ENCODE assay signal across 6 cellular contexts in the genomic region with DNA sequence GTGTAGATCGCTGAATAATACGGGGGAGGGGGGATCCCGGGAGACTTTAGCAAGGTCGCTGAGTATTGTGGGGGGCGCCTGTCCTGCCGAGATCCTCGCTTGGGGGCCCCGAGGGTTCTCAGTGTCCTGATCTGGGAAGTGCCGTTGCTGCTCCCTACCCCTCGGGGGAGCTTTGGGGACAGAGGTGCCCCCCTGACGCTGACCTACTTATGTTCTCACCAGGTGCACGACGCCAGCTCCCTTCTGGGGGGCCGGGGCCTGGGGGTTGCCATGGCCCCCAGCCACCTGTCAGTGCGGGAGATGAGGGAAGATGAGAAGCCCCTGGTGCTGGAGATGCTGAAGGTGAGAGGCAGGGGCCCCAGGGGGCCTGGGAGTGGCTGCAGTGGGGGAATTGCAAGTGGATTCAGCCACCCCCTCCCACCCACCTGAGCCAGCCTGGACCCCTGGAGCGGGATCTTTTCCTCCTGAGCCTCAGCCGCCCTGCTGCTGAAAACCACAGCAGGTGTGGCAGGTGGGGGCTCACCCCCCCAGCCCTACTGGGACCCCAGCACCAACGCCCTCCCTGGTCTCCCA. TPM values are rescaled to one million over a fixed set of nuclear protein-coding genes. Genes with fewer than 3 reads are reported as not detected.
A peak's percentile ranks its signal among the peaks of the same experiment; 100 is the strongest.
DNase-seq lines count a peak whose midpoint lies in the region; ATAC-seq and TF ChIP-seq lines count a peak whose summit lies in the region.

No MANE protein-coding gene starts in this region.

- peaks cover 30 to 44% of the 10 kb centered on the region in 2 experiments; a peak in 3 of 4 replicates for H3K4me1 ChIP-seq in SK-N-SH (ENCODE audit: control insufficient read depth in 1 of 2, insufficient read depth in 2 of 2, low read depth in 1 of 2, low read length in 1 of 2)

- H3K27me3 ChIP-seq in CD4-positive, alpha-beta T cell (ENCODE audit: control insufficient read depth, insufficient read depth, low read length): no peaks in the 10 kb centered on the region
- no peaks in the 10 kb centered on the region for H3K27me3 ChIP-seq in SK-N-SH (ENCODE audit: insufficient read depth)
- H3K27me3 ChIP-seq in kidney epithelial cell (ENCODE audit: control insufficient read depth, insufficient read depth, low read length): no peaks in the 10 kb centered on the region

- H3K4me3 ChIP-seq in SK-N-SH (ENCODE audit: low read depth in 2 of 2, low read length in 1 of 2): peak overlapping the region; percentile 69 to 80
- peak overlapping the region; percentile 79 for H3K4me3 ChIP-seq in kidney epithelial cell (ENCODE audit: low read depth, low read length)

- peaks cover 29% of the 10 kb centered on the region for H3F3A ChIP-seq in SK-N-SH (replicated peaks; ENCODE audit: insufficient read depth)

- peaks cover 11% of the 10 kb centered on the region for H3K4me1 Mint-ChIP-seq in CD4-positive, alpha-beta T cell (ENCODE audit: low read depth)

- intact Hi-C loops in CD4-positive, alpha-beta T cell (cut with DNase I, micrococcal nuclease): no loop called here

- H4K20me1 ChIP-seq in SK-N-SH (ENCODE audit: insufficient read depth): no peaks in the 10 kb centered on the region

- peaks cover 16% of the 10 kb centered on the region; the same call in 1 of the 2 replicates for H3K79me2 ChIP-seq in SK-N-SH (ENCODE audit: insufficient read depth)

- POLR2A ChIA-PET in CD4-positive, alpha-beta T cell (lab: Charles Lee): interaction anchor here (0.8 to 3.5 kb wide), 6 partner anchors 9 to 231 kb away, joined by 3 to 29 read pairs (median 4); partner anchors contain the start of genes ISOC2, KMT5C and ZNF628
- POLR2A ChIA-PET in SK-N-SH (lab: Yijun Ruan, JAX): interaction anchor here (0.7 to 2.3 kb wide), 5 partner anchors 9 to 116 kb away, joined by 3 to 15 read pairs (median 5); partner anchors contain the start of genes UBE2S and ZNF628

- peak overlapping the region; percentile 21 for H3K27ac ChIP-seq in CD4-positive, alpha-beta T cell (ENCODE audit: low read depth, low read length)
- H3K27ac ChIP-seq in SK-N-SH (ENCODE audit: low read depth in 2 of 2, low read length in 1 of 2): peak overlapping the region; percentile 95 to 97

- no peaks in the 10 kb centered on the region for H3K9me2 ChIP-seq in SK-N-SH

- H2AFZ ChIP-seq in SK-N-SH (ENCODE audit: low read depth): no peak overlapping the region

- no peak for ATAC-seq in CD4-positive, alpha-beta T cell (ENCODE audit: poor library complexity)
- ATAC-seq in HG03025 (IDR thresholded peaks at IDR 0.05; ENCODE audit: low FRiP score, unreplicated experiment) (no peak), GM18505 (IDR thresholded peaks at IDR 0.05; ENCODE audit: unreplicated experiment) (no peak)

- WGBS in SK-N-SH (ENCODE audit: low lambda C conversion rate): 18% methylated on average over 8 of the region's 18 CpGs

- H3K9me3 ChIP-seq in CD4-positive, alpha-beta T cell (ENCODE audit: control insufficient read depth, low read length): no peaks in the 10 kb centered on the region
- no peaks in the 10 kb centered on the region for H3K9me3 ChIP-seq in SK-N-SH

- H3K4me3 Mint-ChIP-seq in CD4-positive, alpha-beta T cell: peak overlapping the region; percentile 82

- H3K36me3 ChIP-seq in SK-N-SH (replicated peaks in 1 of 2; ENCODE audit: control insufficient read depth in 1 of 2, insufficient read depth in 2 of 2, low read length in 1 of 2): peaks cover 0 to 7% of the 10 kb centered on the region in 2 experiments
- peaks cover 1% of the 10 kb centered on the region for H3K36me3 ChIP-seq in kidney epithelial cell (ENCODE audit: control insufficient read depth, insufficient read depth, low read length)

- TF ChIP-seq POLR2A in GM18505 (IDR thresholded peaks at IDR 0.05; ENCODE audit: borderline replicate concordance, extremely low read depth, insufficient read depth, insufficient read length): no peak

- H3K27me3 Mint-ChIP-seq in CD4-positive, alpha-beta T cell: no peaks in the 10 kb centered on the region

- TF ChIP-seq RAD21 in SK-N-SH (IDR thresholded peaks at IDR 0.05; ENCODE audit: low read length): no peak

- DNase-seq in CD4-positive, alpha-beta T cell: no peak
- DNase-seq in SK-N-SH (no peak), kidney epithelial cell (ENCODE audit: low read depth) (no peak), SKM-1 (lab: John Stamatoyannopoulos, UW; ENCODE audit: unreplicated experiment) (no peak)

- H3K4me2 ChIP-seq in SK-N-SH: peak overlapping the region; percentile 91

- no peaks in the 10 kb centered on the region for H3K9me3 Mint-ChIP-seq in CD4-positive, alpha-beta T cell

- CTCF ChIA-PET in CD4-positive, alpha-beta T cell (lab: Charles Lee): interaction anchor here (1.0 to 2.2 kb wide), 3 partner anchors 17 to 18 kb away, joined by 3 to 7 read pairs (median 6); no protein-coding TSS in a partner anchor
- CTCF ChIA-PET in SK-N-SH (lab: Yijun Ruan, JAX): interaction anchor here (0.9 to 15.1 kb wide), 13 partner anchors 9 to 344 kb away, joined by 3 to 162 read pairs (median 5); partner anchors contain the start of gene ZNF628

- no peaks in the 10 kb centered on the region for H3K36me3 Mint-ChIP-seq in CD4-positive, alpha-beta T cell (ENCODE audit: low read depth)

- H3K27ac Mint-ChIP-seq in CD4-positive, alpha-beta T cell: peak overlapping the region; percentile 76

- TF ChIP-seq EP300 in SK-N-SH (IDR thresholded peaks at IDR 0.05; ENCODE audit: borderline replicate concordance in 1 of 2, low read depth in 1 of 2, low read length in 1 of 2): no peak

- TF ChIP-seq CTCF in CD4-positive, alpha-beta T cell (IDR thresholded peaks at IDR 0.05): no peak
- TF ChIP-seq CTCF in SK-N-SH (IDR thresholded peaks at IDR 0.05) (no peak), kidney epithelial cell (IDR thresholded peaks at IDR 0.05; ENCODE audit: insufficient read depth, low read length, poor library complexity, severe bottlenecking) (no peak)

- H3K9ac ChIP-seq in SK-N-SH: peak overlapping the region; percentile 86

TF ChIP-seq in SK-N-SH, 30 proteins besides CTCF, POLR2A, EP300 and RAD21 (continues in another document):
- TF ChIP-seq MEF2A (IDR thresholded peaks at IDR 0.05; ENCODE audit: borderline replicate concordance, low read depth) (no peak), IRF3 (IDR thresholded peaks at IDR 0.05; ENCODE audit: low read depth, low read length) (no peak), FOXM1 (IDR thresholded peaks at IDR 0.05; ENCODE audit: low read depth) (no peak), GABPA (IDR thresholded peaks at IDR 0.05; ENCODE audit: low read depth) (no peak), ELF1 (IDR thresholded peaks at IDR 0.05) (no peak)
- TF ChIP-seq, protein P1, sequence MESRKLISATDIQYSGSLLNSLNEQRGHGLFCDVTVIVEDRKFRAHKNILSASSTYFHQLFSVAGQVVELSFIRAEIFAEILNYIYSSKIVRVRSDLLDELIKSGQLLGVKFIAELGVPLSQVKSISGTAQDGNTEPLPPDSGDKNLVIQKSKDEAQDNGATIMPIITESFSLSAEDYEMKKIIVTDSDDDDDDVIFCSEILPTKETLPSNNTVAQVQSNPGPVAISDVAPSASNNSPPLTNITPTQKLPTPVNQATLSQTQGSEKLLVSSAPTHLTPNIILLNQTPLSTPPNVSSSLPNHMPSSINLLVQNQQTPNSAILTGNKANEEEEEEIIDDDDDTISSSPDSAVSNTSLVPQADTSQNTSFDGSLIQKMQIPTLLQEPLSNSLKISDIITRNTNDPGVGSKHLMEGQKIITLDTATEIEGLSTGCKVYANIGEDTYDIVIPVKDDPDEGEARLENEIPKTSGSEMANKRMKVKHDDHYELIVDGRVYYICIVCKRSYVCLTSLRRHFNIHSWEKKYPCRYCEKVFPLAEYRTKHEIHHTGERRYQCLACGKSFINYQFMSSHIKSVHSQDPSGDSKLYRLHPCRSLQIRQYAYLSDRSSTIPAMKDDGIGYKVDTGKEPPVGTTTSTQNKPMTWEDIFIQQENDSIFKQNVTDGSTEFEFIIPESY (IDR thresholded peaks at IDR 0.05; ENCODE audit: borderline replicate concordance, low read depth): no peak

RNA-seq across cellular contexts. Expression of gene NAT14, which starts 0.5 kb away (rescaled TPM):
- 10 to 100 TPM; 10.5 to 14.7 TPM for total RNA-seq in CD4-positive, alpha-beta T cell
- 84.4 and 89.9 TPM in 2 replicates for polyA plus RNA-seq in SK-N-SH (2012; rRNA removed)
- 51.1 and 68.5 TPM in 2 replicates for polyA plus RNA-seq in SK-N-SH (2012; cell fraction: cytosol; rRNA removed)
- 132 and 194 TPM in 2 replicates for polyA plus RNA-seq in SK-N-SH (2012; cell fraction: nucleus; rRNA removed)
- 17.1 and 18.2 TPM in 2 replicates for total RNA-seq in kidney epithelial cell

RNA-seq across cellular contexts. Expression of gene SSC5D, which starts 2.7 kb away (rescaled TPM):
- total RNA-seq in CD4-positive, alpha-beta T cell: 1 to 10 TPM in 1 of 2 experiments, under 1 TPM in 1; 0.42 to 1.3 TPM
- 2.6 and 4.9 TPM in 2 replicates for polyA plus RNA-seq in SK-N-SH (2012; rRNA removed)
- 2.4 and 4.2 TPM in 2 replicates for polyA plus RNA-seq in SK-N-SH (2012; cell fraction: cytosol; rRNA removed)
- polyA plus RNA-seq in SK-N-SH (2012; cell fraction: nucleus; rRNA removed): 22.1 and 22.8 TPM in 2 replicates
- total RNA-seq in kidney epithelial cell: 0.21 and 0.33 TPM in 2 replicates

RNA-seq across cellular contexts. Expression of gene ZNF628, which starts 9.1 kb away (rescaled TPM):
- 10 to 100 TPM; 26.6 to 27.2 TPM for total RNA-seq in CD4-positive, alpha-beta T cell
- polyA plus RNA-seq in SK-N-SH (2012; rRNA removed): 0.73 and 1.6 TPM in 2 replicates
- 0.58 and 1.1 TPM in 2 replicates for polyA plus RNA-seq in SK-N-SH (2012; cell fraction: cytosol; rRNA removed)
- 3.7 and 4.2 TPM in 2 replicates for polyA plus RNA-seq in SK-N-SH (2012; cell fraction: nucleus; rRNA removed)
- total RNA-seq in kidney epithelial cell: 7.3 and 15.8 TPM in 2 replicates

RNA-seq across cellular contexts. Expression of gene C19orf85, which starts 21.0 kb away (rescaled TPM):
- total RNA-seq in CD4-positive, alpha-beta T cell: not detected
- not detected in 2 replicates for polyA plus RNA-seq in SK-N-SH (2012; rRNA removed)
- not detected in 2 replicates for polyA plus RNA-seq in SK-N-SH (2012; cell fraction: cytosol; rRNA removed)
- 0.27 and 0.29 TPM in 2 replicates for polyA plus RNA-seq in SK-N-SH (2012; cell fraction: nucleus; rRNA removed)
- not detected in 2 replicates for total RNA-seq in kidney epithelial cell

RNA-seq across cellular contexts. Expression of gene ISOC2, which starts 24.1 kb away (rescaled TPM):
- 1 to 10 TPM; 1.5 to 2.2 TPM for total RNA-seq in CD4-positive, alpha-beta T cell
- 60.9 and 65.4 TPM in 2 replicates for polyA plus RNA-seq in SK-N-SH (2012; rRNA removed)
- polyA plus RNA-seq in SK-N-SH (2012; cell fraction: cytosol; rRNA removed): 31.2 and 47.8 TPM in 2 replicates
- polyA plus RNA-seq in SK-N-SH (2012; cell fraction: nucleus; rRNA removed): 43.5 and 46.8 TPM in 2 replicates
- 49.8 and 60.5 TPM in 2 replicates for total RNA-seq in kidney epithelial cell
